7 cellular contexts compared by ENCODE assay signal in the genomic region with DNA sequence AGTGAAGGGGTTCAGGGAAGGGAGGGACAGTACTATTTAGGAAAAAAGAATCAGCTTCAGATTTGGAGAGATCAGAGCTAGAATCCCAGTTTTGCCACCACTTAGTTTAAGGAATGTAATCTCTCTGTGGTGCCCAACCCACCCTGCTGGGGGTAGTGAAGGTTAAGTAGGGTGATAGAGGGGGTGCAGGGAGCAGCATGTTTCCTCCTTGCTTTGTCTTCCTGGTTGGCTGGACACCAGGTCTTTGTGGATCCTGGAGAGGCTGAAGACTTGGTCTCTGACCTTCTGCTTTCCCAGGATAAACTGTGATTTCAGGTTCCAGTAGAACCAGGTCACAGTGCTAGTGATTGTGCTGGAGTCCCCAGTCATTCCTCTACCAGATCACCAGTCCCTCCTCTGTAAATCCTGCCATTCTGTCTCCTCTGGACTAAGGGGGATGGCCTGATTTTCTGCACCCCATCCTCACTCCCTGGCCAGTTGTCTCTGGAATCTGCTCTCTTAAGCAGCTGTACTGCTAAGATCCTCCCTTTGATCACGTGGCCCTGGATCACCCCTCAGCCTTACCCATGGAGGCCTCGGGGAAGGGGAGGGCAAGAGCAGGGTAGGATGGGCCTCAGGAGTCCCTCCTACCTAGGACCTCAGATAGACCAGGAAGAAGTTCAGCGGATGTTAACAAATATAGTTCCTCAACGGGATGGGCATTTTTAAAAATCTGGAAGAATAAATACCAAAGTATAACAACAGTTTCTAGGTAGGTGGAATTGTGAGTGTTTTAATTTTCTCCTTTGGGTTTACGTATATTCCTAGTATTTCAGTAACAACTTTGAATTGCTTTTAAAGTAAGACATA. TPM values are rescaled to one million over a fixed set of nuclear protein-coding genes. Genes with fewer than 3 reads are reported as not detected.
DNase-seq lines count a peak whose midpoint lies in the region; ATAC-seq, FAIRE-seq and TF ChIP-seq lines count a peak whose summit lies in the region.
"Had no signal": no experiment of that assay in that cellular context is flagged by ENCODE, and none has a peak within 500 bp of the region (broad histone marks: within the 10 kb centered on the region; RNA-seq: fewer than 3 reads in every experiment).

No MANE protein-coding gene starts in this region.

- no peak for TF ChIP-seq CTCF in BJ (IDR thresholded peaks at IDR 0.05; ENCODE audit: insufficient read depth, low read depth, low read length)

- no peak for FAIRE-seq in HTR-8/SVneo (lab: Jason Lieb, UNC)

- POLR2A ChIA-PET in BJ (lab: Charles Lee) = interaction anchor here (0.6 kb wide), 1 partner anchor 17 kb away, joined by 3 read pairs; no protein-coding TSS in a partner anchor

- DNase-seq in BJ (ENCODE audit: low read depth) = peak; percentile 50
- DNase-seq in SIG-M5 treated with dmso at 0.1 percent for 504 hours (lab: John Stamatoyannopoulos, UW; ENCODE audit: unreplicated experiment) = peak; percentile 80
- peak; percentile 43 to 77 for DNase-seq in left colon
- DNase-seq in HTR-8/SVneo (ENCODE audit: insufficient read length, low spot score) = no peak
- DNase-seq in NCI-H2107 (lab: John Stamatoyannopoulos, UW) = no peak
- DNase-seq: activated naive CD4-positive, alpha-beta T cell had no signal

- H3K4me3 ChIP-seq in BJ (ENCODE audit: low read depth, low read length) = peak overlapping the region; percentile 10; the same call in 1 of the 2 replicates

- intact Hi-C loops in left colon (cut with DNase I, micrococcal nuclease) = no loop called here

- 0 out of 2 replicates have a peak, but pooled peaks cover 2% of the 10 kb centered on the region for H3K36me3 ChIP-seq in BJ (ENCODE audit: control insufficient read depth, insufficient read depth, low read length)

- CTCF ChIA-PET in BJ (lab: Yijun Ruan, JAX) = interaction anchor here (0.6 to 0.7 kb wide), 2 partner anchors 18 to 144 kb away, joined by 3 read pairs; no protein-coding TSS in a partner anchor

- ATAC-seq in left colon = no peak
- ATAC-seq in GM18498 (IDR thresholded peaks at IDR 0.05; ENCODE audit: unreplicated experiment) = no peak

- no peaks in the 10 kb centered on the region for H3K27me3 ChIP-seq in BJ (ENCODE audit: control insufficient read depth, insufficient read depth, low read length)

RNA-seq across cellular contexts. Expression of gene MAP3K12, which starts 3.1 kb away (rescaled TPM):
- polyA plus RNA-seq in BJ (2011; rRNA removed) = 43.9 and 61.2 TPM in 2 replicates
- polyA minus RNA-seq in BJ (2011; rRNA and poly(A)+ RNA removed) = 34.0 and 61.7 TPM in 2 replicates
- total RNA-seq in left colon = 1 to 10 TPM; 3.2 to 6.8 TPM

RNA-seq across cellular contexts. Expression of gene TARBP2, which starts 5.0 kb away (rescaled TPM):
- polyA plus RNA-seq in BJ (2011; rRNA removed) = 33.9 and 44.9 TPM in 2 replicates
- polyA minus RNA-seq in BJ (2011; rRNA and poly(A)+ RNA removed) = 18.0 and 28.2 TPM in 2 replicates
- 10 to 100 TPM; 21.3 to 22.3 TPM for total RNA-seq in left colon

RNA-seq across cellular contexts. Expression of gene NPFF, which starts 11.2 kb away (rescaled TPM):
- not detected in 2 replicates for polyA plus RNA-seq in BJ (2011; rRNA removed)
- polyA minus RNA-seq in BJ (2011; rRNA and poly(A)+ RNA removed) = not detected in 2 replicates
- total RNA-seq in left colon = not detected

RNA-seq across cellular contexts. Expression of gene PCBP2, which starts 44.2 kb away (rescaled TPM):
- 267 and 268 TPM in 2 replicates for polyA plus RNA-seq in BJ (2011; rRNA removed)
- polyA minus RNA-seq in BJ (2011; rRNA and poly(A)+ RNA removed) = 695 and 965 TPM in 2 replicates
- total RNA-seq in left colon = 100 to 1,000 TPM; 586 to 592 TPM

RNA-seq across cellular contexts. Expression of gene PRR13, which starts 54.6 kb away (rescaled TPM):
- polyA plus RNA-seq in BJ (2011; rRNA removed) = 66.4 and 73.2 TPM in 2 replicates
- 57.6 and 62.9 TPM in 2 replicates for polyA minus RNA-seq in BJ (2011; rRNA and poly(A)+ RNA removed)
- total RNA-seq in left colon = 100 to 1,000 TPM; 447 to 662 TPM

Comparison
In these comparisons a context has a peak if more than half of its experiments do, and no peak if none do; other contexts are left out.
1. DNase-seq: peak in BJ (single experiment), SIG-M5 treated with dmso at 0.1 percent for 504 hours (single experiment) and left colon (2 of 2); none in HTR-8/SVneo (single experiment) and NCI-H2107 (single experiment).